1 cellular context compared by ENCODE assay signal in the genomic region with DNA sequence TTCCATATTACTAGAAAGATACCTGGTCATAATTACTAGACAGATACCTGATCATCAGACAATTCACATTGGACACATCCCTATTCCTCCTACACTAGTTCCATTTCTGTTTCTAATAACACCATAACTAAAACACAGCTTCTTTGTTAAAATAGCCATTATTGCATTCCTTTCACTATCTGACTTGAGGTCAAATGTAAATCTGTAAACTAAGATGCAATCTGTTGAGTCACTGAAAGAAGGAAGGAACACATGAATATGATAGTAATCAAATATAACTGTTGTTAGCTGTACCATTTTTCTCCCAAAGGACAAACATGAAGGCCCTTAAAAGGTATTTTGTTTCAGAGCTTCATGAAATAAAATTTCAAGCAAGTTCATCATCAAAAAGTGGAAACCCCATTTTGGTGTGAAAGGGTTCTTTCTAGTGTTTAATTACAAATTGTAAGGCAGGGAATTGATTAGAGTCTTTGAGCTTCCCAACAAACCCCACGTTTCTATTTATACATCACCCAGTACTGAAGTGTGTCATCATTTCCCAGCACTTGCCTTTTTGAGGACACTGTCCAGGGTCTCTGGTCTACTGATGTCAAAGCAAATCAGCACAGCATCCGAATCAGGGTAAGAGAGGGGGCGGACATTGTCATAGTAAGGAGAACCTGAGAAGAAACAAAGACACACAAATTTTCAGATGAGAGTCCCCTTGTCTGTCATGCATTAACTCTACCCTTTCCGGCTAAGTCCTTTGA.
TF ChIP-seq lines count a peak whose summit lies in the region.

No MANE protein-coding gene starts in this region.

TF ChIP-seq in WTC11, 78 proteins besides CTCF, POLR2A, EP300 and RAD21 (continued from another document):
- TF ChIP-seq, protein P1, sequence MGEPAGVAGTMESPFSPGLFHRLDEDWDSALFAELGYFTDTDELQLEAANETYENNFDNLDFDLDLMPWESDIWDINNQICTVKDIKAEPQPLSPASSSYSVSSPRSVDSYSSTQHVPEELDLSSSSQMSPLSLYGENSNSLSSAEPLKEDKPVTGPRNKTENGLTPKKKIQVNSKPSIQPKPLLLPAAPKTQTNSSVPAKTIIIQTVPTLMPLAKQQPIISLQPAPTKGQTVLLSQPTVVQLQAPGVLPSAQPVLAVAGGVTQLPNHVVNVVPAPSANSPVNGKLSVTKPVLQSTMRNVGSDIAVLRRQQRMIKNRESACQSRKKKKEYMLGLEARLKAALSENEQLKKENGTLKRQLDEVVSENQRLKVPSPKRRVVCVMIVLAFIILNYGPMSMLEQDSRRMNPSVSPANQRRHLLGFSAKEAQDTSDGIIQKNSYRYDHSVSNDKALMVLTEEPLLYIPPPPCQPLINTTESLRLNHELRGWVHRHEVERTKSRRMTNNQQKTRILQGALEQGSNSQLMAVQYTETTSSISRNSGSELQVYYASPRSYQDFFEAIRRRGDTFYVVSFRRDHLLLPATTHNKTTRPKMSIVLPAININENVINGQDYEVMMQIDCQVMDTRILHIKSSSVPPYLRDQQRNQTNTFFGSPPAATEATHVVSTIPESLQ (CRISPR knock-in tag; IDR thresholded peaks at IDR 0.05): no peak
- TF ChIP-seq TCF7 (CRISPR knock-in tag; IDR thresholded peaks at IDR 0.05; ENCODE audit: low read depth): no peak
- TF ChIP-seq IRF2 (CRISPR knock-in tag; IDR thresholded peaks at IDR 0.05; ENCODE audit: borderline replicate concordance, low read depth): no peak
